Comparison of ENCODE assay signal across 24 cellular contexts in genomic region chr9:133647148-133647547, GRCh38. TPM values are rescaled to one million over a fixed set of nuclear protein-coding genes. Genes with fewer than 3 reads are reported as not detected.
DNase-seq lines count a peak whose midpoint lies in the region; ATAC-seq and TF ChIP-seq lines count a peak whose summit lies in the region.
"Had no signal": no experiment of that assay in that cellular context is flagged by ENCODE, and none has a peak within 500 bp of the region (broad histone marks: within the 10 kb centered on the region; RNA-seq: fewer than 3 reads in every experiment).

No MANE protein-coding gene starts in this region.

- POLR2A ChIA-PET in naive thymus-derived CD4-positive, alpha-beta T cell (lab: Charles Lee): no interaction called here

- no peaks in the 10 kb centered on the region for H3K36me3 ChIP-seq in left ventricle myocardium inferior
- no peaks in the 10 kb centered on the region for H3K36me3 ChIP-seq in naive thymus-derived CD4-positive, alpha-beta T cell (ENCODE audit: control insufficient read depth in 2 of 3, insufficient read depth in 3 of 3, low read length in 3 of 3)
- H3K36me3 ChIP-seq: BLaER1 treated with 17β-estradiol and CSF1 and Interleukin-3, amounts not matched to agents 10 nM and 100 nM; SJCRH30 had no signal

- H3K4me1 Mint-ChIP-seq in naive thymus-derived CD4-positive, alpha-beta T cell: peaks cover 0 to 13% (median 8%) of the 10 kb centered on the region in 7 donors

- intact Hi-C loops in Right ventricle myocardium superior (cut with DNase I) (no loop called here), left ventricle myocardium inferior (cut with micrococcal nuclease) (no loop called here)
- intact Hi-C loops in naive thymus-derived CD4-positive, alpha-beta T cell (cut with micrococcal nuclease): no loop called here

- H3K27ac ChIP-seq in left ventricle myocardium inferior (replicated peaks): no peak overlapping the region
- H3K27ac ChIP-seq in naive thymus-derived CD4-positive, alpha-beta T cell (ENCODE audit: low read depth, low read length): no peak overlapping the region
- H3K27ac ChIP-seq: A549; BLaER1 treated with 17β-estradiol and CSF1 and Interleukin-3, amounts not matched to agents 10 nM and 100 nM; HL-60; SJCRH30 had no signal

- H3K9me3 ChIP-seq in left ventricle myocardium inferior (replicated peaks): no peaks in the 10 kb centered on the region
- H3K9me3 ChIP-seq in naive thymus-derived CD4-positive, alpha-beta T cell (ENCODE audit: control insufficient read depth in 2 of 3, low read length in 3 of 3): no peaks in the 10 kb centered on the region
- H3K9me3 ChIP-seq: A549; BLaER1 treated with 17β-estradiol and CSF1 and Interleukin-3, amounts not matched to agents 10 nM and 100 nM; Caco-2; SJCRH30 had no signal

- CTCF ChIA-PET in naive thymus-derived CD4-positive, alpha-beta T cell (lab: Charles Lee): interaction anchor here (0.6 kb wide), 1 partner anchor 20 kb away, joined by 3 read pairs; no protein-coding TSS in a partner anchor

- no peaks in the 10 kb centered on the region for H3K9me3 Mint-ChIP-seq in naive thymus-derived CD4-positive, alpha-beta T cell
- H3K9me3 Mint-ChIP-seq: CD4-positive, alpha-beta memory T cell had no signal

- H3K27me3 ChIP-seq in left ventricle myocardium inferior (ENCODE audit: low read depth): peaks cover 75% of the 10 kb centered on the region
- H3K27me3 ChIP-seq in naive thymus-derived CD4-positive, alpha-beta T cell (ENCODE audit: control insufficient read depth in 2 of 2, insufficient read depth in 2 of 2, low read length in 2 of 2): no peaks in the 10 kb centered on the region
- H3K27me3 ChIP-seq: BLaER1 treated with 17β-estradiol and CSF1 and Interleukin-3, amounts not matched to agents 10 nM and 100 nM; SJCRH30 had no signal

- H3K4me3 ChIP-seq in left ventricle myocardium inferior: no peak overlapping the region
- no peak overlapping the region for H3K4me3 ChIP-seq in naive thymus-derived CD4-positive, alpha-beta T cell (ENCODE audit: low read length)
- H3K4me3 ChIP-seq: A549; BLaER1 treated with 17β-estradiol and CSF1 and Interleukin-3, amounts not matched to agents 10 nM and 100 nM; SJCRH30 had no signal

- peak overlapping the region in 5 of 9 donors; percentile 11 to 65 (median 44) for H3K27ac Mint-ChIP-seq in naive thymus-derived CD4-positive, alpha-beta T cell

- ATAC-seq in Right ventricle myocardium superior (ENCODE audit: poor library complexity): no peak
- ATAC-seq in naive thymus-derived CD4-positive, alpha-beta T cell: peak; percentile 68
- ATAC-seq in GM18498 (IDR thresholded peaks at IDR 0.05; ENCODE audit: unreplicated experiment): no peak
- ATAC-seq: A549, HCT116, PC-3, SK-N-SH treated with all-trans-retinoic acid at 6 μM for 48 hours had no signal

- peak overlapping the region in 1 of 10 donors; percentile 18 for H3K4me3 Mint-ChIP-seq in naive thymus-derived CD4-positive, alpha-beta T cell
- H3K4me3 Mint-ChIP-seq: CD4-positive, alpha-beta memory T cell had no signal

- peaks cover 0 to 5% (median 0%) of the 10 kb centered on the region in 5 donors for H3K27me3 Mint-ChIP-seq in naive thymus-derived CD4-positive, alpha-beta T cell

- no peaks in the 10 kb centered on the region for H3K4me1 ChIP-seq in left ventricle myocardium inferior
- H3K4me1 ChIP-seq in naive thymus-derived CD4-positive, alpha-beta T cell (ENCODE audit: control insufficient read depth in 2 of 2, insufficient read depth in 2 of 2, low read length in 2 of 2): no peaks in the 10 kb centered on the region
- H3K4me1 ChIP-seq: A549, Caco-2, SJCRH30 had no signal

- no peaks in the 10 kb centered on the region for H3K36me3 Mint-ChIP-seq in naive thymus-derived CD4-positive, alpha-beta T cell
- H3K36me3 Mint-ChIP-seq: CD4-positive, alpha-beta memory T cell had no signal

- DNase-seq in Right ventricle myocardium superior (peak; percentile 23), left ventricle myocardium inferior (no peak), SW480 (ENCODE audit: low spot score) (peak; percentile 43), hepatic stellate cell (ENCODE audit: low spot score) (no peak), NCI-H1930 (lab: John Stamatoyannopoulos, UW) (no peak)
- peak in 3 of 9 donors; percentile 10 to 49 (median 26) for DNase-seq in naive thymus-derived CD4-positive, alpha-beta T cell
- DNase-seq: AML-193, Caco-2, GF-D8, NCI-H1048, NCI-H1436, NCI-H2107, NCI-H446 treated with DMSO at 0.1 percent for 48 hours, PC-3, SJCRH30, T-helper 1 cell had no signal

- no peak for TF ChIP-seq CTCF in left ventricle myocardium inferior (IDR thresholded peaks at IDR 0.05; ENCODE audit: borderline replicate concordance)

RNA-seq across cellular contexts. Expression of gene DBH, which starts 11.0 kb away (rescaled TPM):
- total RNA-seq in Right ventricle myocardium superior: not detected
- not detected for total RNA-seq in left ventricle myocardium inferior
- total RNA-seq in naive thymus-derived CD4-positive, alpha-beta T cell: 1 to 10 TPM in 1 of 5 experiments, under 1 TPM in 3, not detected in 1; 0.08 to 1.2 (median 0.14) TPM
- under 1 TPM; 0.14 to 0.38 TPM for polyA plus RNA-seq in naive thymus-derived CD4-positive, alpha-beta T cell
- total RNA-seq: Caco-2, H4, PC-3 had no signal
- polyA plus RNA-seq: A549 had no signal

RNA-seq across cellular contexts. Expression of gene FAM163B, which starts 38.0 kb away (rescaled TPM):
- total RNA-seq in Right ventricle myocardium superior (not detected), left ventricle myocardium inferior (not detected)
- not detected for total RNA-seq in naive thymus-derived CD4-positive, alpha-beta T cell
- not detected for polyA plus RNA-seq in naive thymus-derived CD4-positive, alpha-beta T cell
- total RNA-seq: Caco-2; CD4-positive, alpha-beta memory T cell; H4; PC-3 had no signal
- polyA plus RNA-seq: A549; CD4-positive, alpha-beta memory T cell had no signal

Comparison
In these comparisons a context has a peak if more than half of its experiments do, and no peak if none do; other contexts are left out.
1. DNase-seq: peak in Right ventricle myocardium superior (single experiment) and SW480 (single experiment); none in left ventricle myocardium inferior (single experiment), hepatic stellate cell (single experiment) and NCI-H1930 (0 of 2).